ENCODE assay signal across 9 cellular contexts in genomic region chr2:8576525-8577157, GRCh38.
DNase-seq lines count a peak whose midpoint lies in the region; ATAC-seq and TF ChIP-seq lines count a peak whose summit lies in the region.
"Had no signal": no experiment of that assay in that cellular context is flagged by ENCODE, and none has a peak within 500 bp of the region (broad histone marks: within the 10 kb centered on the region; RNA-seq: fewer than 3 reads in every experiment).

No MANE protein-coding gene starts in this region.

- H3K27ac Mint-ChIP-seq in IgD-negative memory B cell = peak overlapping the region; percentile 17 to 69 (median 45)
- peak overlapping the region; percentile 90 for H3K27ac Mint-ChIP-seq in activated T-helper 17 cell treated with anti-CD3 and anti-CD28 coated beads, Interleukin-2, amount 50 U/mL, for 72 hours

- 68 to 75% (median 71%) methylated on average over 12 of the region's 12 CpGs for WGBS in ovary, 3 donors

- H3K27me3 Mint-ChIP-seq in IgD-negative memory B cell = peaks cover 40% of the 10 kb centered on the region
- H3K27me3 Mint-ChIP-seq in activated T-helper 17 cell treated with anti-CD3 and anti-CD28 coated beads, Interleukin-2, amount 50 U/mL, for 72 hours = no peaks in the 10 kb centered on the region

- peak overlapping the region in 3 of 4 donors; percentile 10 to 93 (median 11) for H3K4me3 Mint-ChIP-seq in IgD-negative memory B cell
- H3K4me3 Mint-ChIP-seq in activated T-helper 17 cell treated with anti-CD3 and anti-CD28 coated beads, Interleukin-2, amount 50 U/mL, for 72 hours = peak overlapping the region; percentile 69

- TF ChIP-seq CTCF in ovary (IDR thresholded peaks at IDR 0.05) = no peak

- no peak for TF ChIP-seq POLR2A in ovary (IDR thresholded peaks at IDR 0.05)

- intact Hi-C loops in ovary (cut with DNase I) = no loop called here

- no peaks in the 10 kb centered on the region for H3K27me3 ChIP-seq in ovary

- H3K9me3 ChIP-seq in ovary = no peaks in the 10 kb centered on the region

- H3K9me3 Mint-ChIP-seq in IgD-negative memory B cell = peaks cover 0 to 2% (median 2%) of the 10 kb centered on the region in 3 donors
- no peaks in the 10 kb centered on the region for H3K9me3 Mint-ChIP-seq in activated T-helper 17 cell treated with anti-CD3 and anti-CD28 coated beads, Interleukin-2, amount 50 U/mL, for 72 hours

- H3K36me3 ChIP-seq in ovary = no peaks in the 10 kb centered on the region

- no peak overlapping the region for H3K27ac ChIP-seq in ovary

- no peak overlapping the region for H3K4me3 ChIP-seq in ovary

- DNase-seq in ovary (peak in 3 of 5 donors; percentile 15 to 22 (median 19)), KG1 (lab: John Stamatoyannopoulos, UW) (no peak)
- DNase-seq: NCI-H2107 had no signal

- peaks cover 2% of the 10 kb centered on the region for H3K36me3 Mint-ChIP-seq in IgD-negative memory B cell
- no peaks in the 10 kb centered on the region for H3K36me3 Mint-ChIP-seq in activated T-helper 17 cell treated with anti-CD3 and anti-CD28 coated beads, Interleukin-2, amount 50 U/mL, for 72 hours (ENCODE audit: low read depth)

- peaks cover 3% of the 10 kb centered on the region for H3K4me1 ChIP-seq in ovary (ENCODE audit: insufficient read depth)

- TF ChIP-seq EP300 in ovary (IDR thresholded peaks at IDR 0.05) = no peak

- H3K4me1 Mint-ChIP-seq in IgD-negative memory B cell = peaks cover 46 to 60% (median 58%) of the 10 kb centered on the region in 3 donors
- peaks cover 34% of the 10 kb centered on the region for H3K4me1 Mint-ChIP-seq in activated T-helper 17 cell treated with anti-CD3 and anti-CD28 coated beads, Interleukin-2, amount 50 U/mL, for 72 hours

- ATAC-seq in GM18498 (IDR thresholded peaks at IDR 0.05; ENCODE audit: unreplicated experiment) (peak; percentile 53), GM21526 (IDR thresholded peaks at IDR 0.05; ENCODE audit: low FRiP score, unreplicated experiment) (no peak), HG02571 (IDR thresholded peaks at IDR 0.05; ENCODE audit: unreplicated experiment) (no peak), HG03039 (IDR thresholded peaks at IDR 0.05; ENCODE audit: unreplicated experiment) (no peak)
- ATAC-seq in activated T-helper 17 cell treated with anti-CD3 and anti-CD28 coated beads, Interleukin-2, amount 50 U/mL, for 72 hours (replicated peaks) = peak; percentile 84

Comparison
In these comparisons a context has a peak if more than half of its experiments do, and no peak if none do; other contexts are left out.
1. ATAC-seq: peak in GM18498 (single experiment) and activated T-helper 17 cell treated with anti-CD3 and anti-CD28 coated beads, Interleukin-2, amount 50 U/mL, for 72 hours (single experiment); none in GM21526 (single experiment), HG02571 (single experiment) and HG03039 (single experiment).